Comparison of ENCODE assay signal across 21 cellular contexts in the genomic region with DNA sequence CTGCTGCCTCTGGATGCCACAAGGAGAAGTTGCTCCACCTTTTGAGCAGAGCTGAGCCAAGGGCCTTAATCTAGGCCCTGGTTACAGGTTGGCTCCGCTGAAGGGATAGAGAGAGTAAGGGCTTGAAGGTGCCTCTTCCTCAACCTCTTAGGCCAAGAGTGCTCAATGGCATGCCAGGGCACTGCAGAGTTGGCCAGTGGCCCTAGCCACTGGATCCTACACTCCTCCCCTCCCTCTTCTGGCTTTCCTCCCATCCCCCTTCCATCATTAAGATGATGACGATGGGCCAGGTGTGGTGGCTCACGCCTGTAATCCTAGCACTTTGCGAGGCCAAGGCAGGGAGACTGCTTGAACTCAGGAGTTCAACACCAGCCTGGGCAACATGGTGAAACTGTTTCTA.
"Had no signal": no experiment of that assay in that cellular context is flagged by ENCODE, and none has a peak within 500 bp of the region (broad histone marks: within the 10 kb centered on the region; RNA-seq: fewer than 3 reads in every experiment).

No MANE protein-coding gene starts in this region.

- ATAC-seq: activated CD8-positive, alpha-beta T cell treated with anti-CD3 and anti-CD28 coated beads, Interleukin-2, amount 10 ng/mL, durations not matched to agents 7 days and 5 days; activated naive CD4-positive, alpha-beta T cell treated with anti-CD3 and anti-CD28 coated beads, Interleukin-2, amount 50 U/mL, for 72 hours; esophagus mucosa; gastroesophageal sphincter; stimulated activated naive B cell treated with anti-CD40 and anti-IgM and Interleukin-4, amounts not matched to agents 10 μg/mL and 1 μg/mL and 100 μg/mL, for 72 hours had no signal

- H3K4me2 ChIP-seq: smooth muscle cell had no signal

- DNase-seq: activated B cell treated with CpG ODN at 0.5 μM for 24 hours; activated CD4-positive, alpha-beta T cell treated with anti-CD3 and anti-CD28 coated beads for 48 hours; activated CD8-positive, alpha-beta T cell treated with anti-CD3 and anti-CD28 coated beads, Interleukin-2, amount 10 ng/mL, durations not matched to agents 7 days and 5 days; activated effector memory CD4-positive, alpha-beta T cell treated with anti-CD3 and anti-CD28 coated beads, Interleukin-2, amount 50 U/mL, for 16 hours; activated T-cell treated with anti-CD3 and anti-CD28 coated beads, Interleukin-2, amount 50 U/mL, for 48 hours; adrenal gland; effector CD8-positive, alpha-beta T cell; kidney glomerular epithelial cell; midbrain; right lobe of liver; stimulated activated CD4-positive, alpha-beta T cell treated with anti-CD3 and anti-CD28 coated beads, Interleukin-4, amount 100 ng/mL, for 4 hours; stimulated activated naive B cell treated with anti-CD40 and anti-IgM and Interleukin-4, amounts not matched to agents 10 μg/mL and 1 μg/mL and 100 μg/mL, for 72 hours; T-helper 1 cell; T-helper 9 cell had no signal

- H3K4me1 ChIP-seq: breast epithelium had no signal

- H3K36me3 ChIP-seq: adrenal gland, breast epithelium had no signal

- H3K27me3 ChIP-seq: adrenal gland, breast epithelium, gastroesophageal sphincter, heart left ventricle, right lobe of liver had no signal

- H3K4me3 ChIP-seq: adrenal gland, breast epithelium, gastroesophageal sphincter, heart left ventricle, right lobe of liver, smooth muscle cell, thoracic aorta had no signal

- H3K27ac ChIP-seq: adrenal gland, breast epithelium, gastroesophageal sphincter, right lobe of liver, thoracic aorta had no signal

- H3K9me3 ChIP-seq: adrenal gland, breast epithelium, gastroesophageal sphincter, heart left ventricle, right lobe of liver, thoracic aorta had no signal
